ENCODE assay signal across 10 cellular contexts in genomic region chr6:1603708-1604346, GRCh38. TPM values are rescaled to one million over a fixed set of nuclear protein-coding genes. Genes with fewer than 3 reads are reported as not detected.
DNase-seq lines count a peak whose midpoint lies in the region; ATAC-seq and TF ChIP-seq lines count a peak whose summit lies in the region.
"Had no signal": no experiment of that assay in that cellular context is flagged by ENCODE, and none has a peak within 500 bp of the region (broad histone marks: within the 10 kb centered on the region; RNA-seq: fewer than 3 reads in every experiment).

No MANE protein-coding gene starts in this region.

- peaks cover 75% of the 10 kb centered on the region for H3K27me3 Mint-ChIP-seq in mesothelial cell of epicardium (ENCODE audit: low read depth)

- no peaks in the 10 kb centered on the region for H3K9me3 ChIP-seq in aorta (ENCODE audit: control insufficient read depth, low read length)

- H3K4me3 ChIP-seq in cardiac fibroblast (replicated peaks in 1 of 2; ENCODE audit: low read depth in 2 of 2, low read length in 2 of 2) (peak overlapping the region; percentile 30 to 34), aorta (ENCODE audit: low read length in 2 of 2) (peak overlapping the region in 1 of 2 donors; percentile 55)

- ATAC-seq in Right ventricle myocardium superior (ENCODE audit: poor library complexity) (peak; percentile 10), Right ventricle myocardium inferior (no peak), aorta (ENCODE audit: low FRiP score) (peak; percentile 2), HG03520 (IDR thresholded peaks at IDR 0.05; ENCODE audit: unreplicated experiment) (no peak)

- H3K4me3 Mint-ChIP-seq in mesothelial cell of epicardium = peak overlapping the region; percentile 58
- H3K4me3 Mint-ChIP-seq: IgD-negative memory B cell, memory B cell had no signal

- H3K36me3 ChIP-seq in aorta (ENCODE audit: control insufficient read depth in 1 of 2, insufficient read depth in 2 of 2, low read length in 1 of 2) = no peaks in the 10 kb centered on the region

- no peaks in the 10 kb centered on the region for H3K9me3 Mint-ChIP-seq in mesothelial cell of epicardium
- H3K9me3 Mint-ChIP-seq: IgD-negative memory B cell had no signal

- peaks cover 34% of the 10 kb centered on the region for H3K4me1 Mint-ChIP-seq in mesothelial cell of epicardium

- no peaks in the 10 kb centered on the region for H3K27me3 ChIP-seq in aorta (ENCODE audit: control insufficient read depth in 1 of 2, insufficient read depth in 2 of 2, low read length in 1 of 2)

- H3K4me1 ChIP-seq in aorta (ENCODE audit: control insufficient read depth in 1 of 2, insufficient read depth in 2 of 2, low read length in 2 of 2) = no peaks in the 10 kb centered on the region

- peak overlapping the region; percentile 94 to 100 for H3K27ac ChIP-seq in aorta (ENCODE audit: low read depth in 1 of 2, low read length in 2 of 2)

- intact Hi-C loops in Right ventricle myocardium superior (cut with DNase I) (loop anchor here (2.0 to 5.0 kb wide), 2 partner anchors 501 to 593 kb away; no protein-coding TSS in a partner anchor), Right ventricle myocardium inferior (cut with DNase I) (loop anchor here (2.0 to 5.0 kb wide), 4 partner anchors 501 to 1031 kb away; no protein-coding TSS in a partner anchor), aorta (cut with DNase I) (loop anchor here (2.0 to 5.0 kb wide), 7 partner anchors 593 to 1093 kb away; no protein-coding TSS in a partner anchor)

- WGBS in aorta, 2 donors = 3 to 7% methylated on average over 27 of the region's 27 CpGs

- DNase-seq in Right ventricle myocardium superior (no peak), Right ventricle myocardium inferior (ENCODE audit: missing footprints) (no peak), cardiac fibroblast (ENCODE audit: low read depth in 2 of 2) (no peak), mesothelial cell of epicardium (ENCODE audit: low spot score in 2 of 2, unreplicated experiment in 2 of 2) (no peak), aorta (peak in 1 of 2 donors; percentile 70), GOT3 (lab: John Stamatoyannopoulos, UW) (no peak), cerebellum (ENCODE audit: low spot score) (no peak)

- H3K36me3 Mint-ChIP-seq in mesothelial cell of epicardium = no peaks in the 10 kb centered on the region
- H3K36me3 Mint-ChIP-seq: IgD-negative memory B cell, memory B cell had no signal

- no peak overlapping the region for H3K27ac Mint-ChIP-seq in mesothelial cell of epicardium
- H3K27ac Mint-ChIP-seq: memory B cell had no signal

- no peak for TF ChIP-seq CTCF in cardiac fibroblast (IDR thresholded peaks at IDR 0.05; ENCODE audit: low read depth, low read length)
- no peak for TF ChIP-seq CTCF in mesothelial cell of epicardium (IDR thresholded peaks at IDR 0.05; ENCODE audit: unreplicated experiment)

RNA-seq across cellular contexts. Expression of gene FOXC1, which starts 5.9 kb away (rescaled TPM):
- total RNA-seq in Right ventricle myocardium superior (3.5 TPM), Right ventricle myocardium inferior (2.7 TPM), mesothelial cell of epicardium (49.8 to 52.2 TPM (median 50.5 TPM) in 3 replicates), aorta (100 to 1,000 TPM in 1 of 2 donors, 10 to 100 TPM in 1; 88.8 to 134 TPM), cerebellum (8.9 TPM)
- 10 to 100 TPM; 18.5 to 52.5 TPM for polyA plus RNA-seq in aorta
- polyA plus RNA-seq: IgD-negative memory B cell had no signal

Comparison
In these comparisons a context has a peak if more than half of its experiments do, and no peak if none do; other contexts are left out.
1. ATAC-seq: peak in Right ventricle myocardium superior (single experiment) and aorta (single experiment); none in Right ventricle myocardium inferior (single experiment) and HG03520 (single experiment).